In the genomic region with DNA sequence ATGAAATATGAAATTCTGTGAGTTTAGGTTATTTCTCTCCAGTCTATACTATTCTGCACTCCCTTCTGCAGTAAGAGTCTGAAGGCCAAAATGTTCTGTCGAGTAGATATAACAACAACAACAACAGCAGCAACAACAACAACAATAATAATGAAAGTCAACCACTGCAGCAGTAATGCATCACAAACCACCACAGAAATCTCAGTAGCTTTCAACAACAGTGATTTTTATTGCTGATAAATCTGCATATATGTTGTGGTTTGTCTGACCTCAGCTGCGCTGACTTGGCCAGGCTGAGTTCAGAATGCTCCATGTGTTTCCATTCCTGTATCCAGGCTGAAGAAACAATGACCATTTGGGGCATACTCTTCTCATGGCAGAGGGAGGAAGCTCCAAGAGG, we compare ENCODE assay signal across 9 cellular contexts. TPM values are rescaled to one million over a fixed set of nuclear protein-coding genes. Genes with fewer than 3 reads are reported as not detected.
"Had no signal": no experiment of that assay in that cellular context is flagged by ENCODE, and none has a peak within 500 bp of the region (broad histone marks: within the 10 kb centered on the region; RNA-seq: fewer than 3 reads in every experiment).

No MANE protein-coding gene starts in this region.

- H3K4me3 ChIP-seq: GM12878 had no signal

- DNase-seq: GDM1, GF-D8 had no signal

- FAIRE-seq: G401.6, GM12878, GM12891, GM12892, GM18507, GM19239 had no signal

- ATAC-seq: GM12878 had no signal

RNA-seq across cellular contexts. Expression of gene CALCA, which starts 47.9 kb away (rescaled TPM):
- total RNA-seq: G401, GM12878 had no signal
- polyA plus RNA-seq: GM12878 had no signal
